In the genomic region with DNA sequence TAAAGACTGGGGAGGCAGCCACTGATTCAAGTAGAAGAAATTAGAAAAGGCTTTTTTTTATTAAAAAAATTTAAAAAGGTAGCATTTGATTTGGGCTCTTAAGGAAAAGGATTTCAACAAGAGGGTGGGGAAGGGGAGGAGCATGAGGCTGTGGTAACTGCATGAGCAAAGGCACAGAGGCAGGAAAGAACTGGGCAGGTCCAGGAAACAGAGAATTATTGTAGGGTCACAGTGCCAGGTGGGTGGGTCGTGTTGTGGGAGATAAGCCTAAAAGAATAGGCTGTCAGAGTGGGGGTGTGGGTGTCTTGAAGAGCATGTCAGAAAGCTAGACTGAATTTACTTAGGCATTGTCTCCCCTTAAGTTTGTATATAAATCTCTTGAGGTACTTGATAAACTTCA, we compare ENCODE assay signal across 10 cellular contexts. TPM values are rescaled to one million over a fixed set of nuclear protein-coding genes. Genes with fewer than 3 reads are reported as not detected.
DNase-seq lines count a peak whose midpoint lies in the region; ATAC-seq and TF ChIP-seq lines count a peak whose summit lies in the region.
"Had no signal": no experiment of that assay in that cellular context is flagged by ENCODE, and none has a peak within 500 bp of the region (broad histone marks: within the 10 kb centered on the region; RNA-seq: fewer than 3 reads in every experiment).

No MANE protein-coding gene starts in this region.

- H3K9me3 ChIP-seq in HCT116 (ENCODE audit: control insufficient read depth in 1 of 2, insufficient read depth in 1 of 2, low read depth in 1 of 2, low read length in 2 of 2) (no peaks in the 10 kb centered on the region), adrenal gland (replicated peaks in 1 of 3) (no peaks in the 10 kb centered on the region), left ventricle myocardium inferior (replicated peaks) (no peaks in the 10 kb centered on the region), prostate gland (no peaks in the 10 kb centered on the region)

- no peaks in the 10 kb centered on the region for H3K27me3 ChIP-seq in HCT116 (ENCODE audit: insufficient read depth, low read length)
- H3K27me3 ChIP-seq in adrenal gland = no peaks in the 10 kb centered on the region
- H3K27me3 ChIP-seq in left ventricle myocardium inferior (ENCODE audit: low read depth) = no peaks in the 10 kb centered on the region
- H3K27me3 ChIP-seq in prostate gland (replicated peaks; ENCODE audit: insufficient read depth) = no peaks in the 10 kb centered on the region

- intact Hi-C loops in HCT116 (cut with micrococcal nuclease) = no loop called here
- intact Hi-C loops in adrenal gland (cut with DNase I) = no loop called here
- intact Hi-C loops in left ventricle myocardium inferior (cut with micrococcal nuclease) = no loop called here
- intact Hi-C loops in prostate gland (cut with DNase I) = no loop called here

- H2AFZ ChIP-seq in HCT116 (ENCODE audit: low read depth, low read length, poor library complexity, severe bottlenecking) = no peak overlapping the region

- H3K36me3 ChIP-seq in HCT116 (ENCODE audit: control insufficient read depth in 1 of 2, insufficient read depth in 2 of 2, low read length in 2 of 2) = no peaks in the 10 kb centered on the region
- H3K36me3 ChIP-seq in adrenal gland (replicated peaks in 1 of 2) = no peaks in the 10 kb centered on the region
- H3K36me3 ChIP-seq in left ventricle myocardium inferior = no peaks in the 10 kb centered on the region
- no peaks in the 10 kb centered on the region for H3K36me3 ChIP-seq in prostate gland

- CTCF ChIA-PET in HCT116 (lab: Charles Lee) = no interaction called here

- WGBS in adrenal gland, 4 donors = 6 to 29% (median 12%) methylated on average over 1 of the region's 1 CpG
- 24% methylated on average over 1 of the region's 1 CpG for WGBS in prostate gland

- H4K20me1 ChIP-seq in HCT116 (ENCODE audit: insufficient read depth) = no peaks in the 10 kb centered on the region

- no peak overlapping the region for H3K9ac ChIP-seq in HCT116 (ENCODE audit: low read length)

- no peaks in the 10 kb centered on the region for H3K79me2 ChIP-seq in HCT116 (ENCODE audit: insufficient read depth, low read length)

- H3K4me1 ChIP-seq in HCT116 (ENCODE audit: control insufficient read depth in 1 of 2, insufficient read depth in 2 of 2, low read length in 2 of 2) (peaks cover 20 to 41% of the 10 kb centered on the region in 2 experiments; a peak in 3 of 4 replicates), adrenal gland (replicated peaks in 1 of 2) (peaks cover 43 to 74% of the 10 kb centered on the region in 2 donors), left ventricle myocardium inferior (peaks cover 56% of the 10 kb centered on the region), prostate gland (replicated peaks) (peaks cover 4% of the 10 kb centered on the region)

- no peaks in the 10 kb centered on the region for H3K9me2 ChIP-seq in HCT116 (ENCODE audit: insufficient read depth)

- TF ChIP-seq RAD21 in HCT116 (IDR thresholded peaks at IDR 0.05; ENCODE audit: low read depth) = no peak

- POLR2A ChIA-PET in HCT116 (lab: Charles Lee) = no interaction called here

- RAD21 ChIA-PET in HCT116 (lab: Charles Lee; ENCODE audit: low non-redundant PET in 1 of 2, low total read pairs in 2 of 2, uncharacterized antibody in 2 of 2, unreplicated experiment in 2 of 2) = no interaction called here

- TF ChIP-seq POLR2A in HCT116 (IDR thresholded peaks at IDR 0.05; ENCODE audit: borderline replicate concordance, extremely low read depth, insufficient read depth, insufficient read length) (no peak), adrenal gland (IDR thresholded peaks at IDR 0.05) (no peak), prostate gland (IDR thresholded peaks at IDR 0.05) (no peak), GM18505 (IDR thresholded peaks at IDR 0.05; ENCODE audit: borderline replicate concordance, extremely low read depth, insufficient read depth, insufficient read length) (no peak)

- no peak overlapping the region for H3K4me3 ChIP-seq in HCT116 (replicated peaks in 1 of 2; ENCODE audit: low read depth in 1 of 2, low read length in 2 of 2)
- no peak overlapping the region for H3K4me3 ChIP-seq in adrenal gland
- H3K4me3 ChIP-seq in left ventricle myocardium inferior = peak overlapping the region; percentile 1
- H3K4me3 ChIP-seq in prostate gland = no peak overlapping the region

- BruUV-seq in HCT116 (replicated peaks; lab: Mats Ljungman, UMichigan) = no TSS peak

- peak overlapping the region; percentile 24 for H3K4me2 ChIP-seq in HCT116 (ENCODE audit: low read length)

- ATAC-seq in HCT116 = no peak
- ATAC-seq in GM18505 (IDR thresholded peaks at IDR 0.05; ENCODE audit: unreplicated experiment) = no peak
- no peak for ATAC-seq in GM21737 (IDR thresholded peaks at IDR 0.05; ENCODE audit: unreplicated experiment)

- TF ChIP-seq CTCF in HCT116 (IDR thresholded peaks at IDR 0.05 in 2 of 3, conservative IDR thresholded peaks at IDR 0.05 in 1 of 3; ENCODE audit: borderline replicate concordance in 1 of 3, insufficient read depth in 1 of 3, low read depth in 2 of 3, low read length in 2 of 3) (no peak), adrenal gland (IDR thresholded peaks at IDR 0.05) (no peak), left ventricle myocardium inferior (IDR thresholded peaks at IDR 0.05; ENCODE audit: borderline replicate concordance) (no peak), prostate gland (IDR thresholded peaks at IDR 0.05) (no peak)

- DNase-seq in HCT116 (ENCODE audit: low read depth, low spot score) = no peak
- peak; percentile 47 to 81 (median 61) for DNase-seq in adrenal gland
- peak; percentile 38 for DNase-seq in left ventricle myocardium inferior
- DNase-seq in prostate gland (ENCODE audit: low spot score) = no peak
- DNase-seq in NCI-H1694 treated with DMSO at 0.1 percent for 48 hours (lab: John Stamatoyannopoulos, UW) = no peak
- no peak for DNase-seq in anterior cingulate cortex (lab: John Stamatoyannopoulos, UW)
- DNase-seq: GF-D8, NCI-H1436 had no signal

- no peak overlapping the region for H3K27ac ChIP-seq in HCT116 (ENCODE audit: low read depth, low read length)
- H3K27ac ChIP-seq in adrenal gland = peak overlapping the region; percentile 70 to 93 (median 75)
- H3K27ac ChIP-seq in left ventricle myocardium inferior (replicated peaks) = peak overlapping the region; percentile 87
- peak overlapping the region; percentile 11 to 19 for H3K27ac ChIP-seq in prostate gland

TF ChIP-seq in HCT116, 20 proteins besides CTCF, POLR2A, EP300 and RAD21:
- no peak for TF ChIP-seq FOSL1 (IDR thresholded peaks at IDR 0.05; ENCODE audit: low read depth)
- TF ChIP-seq, protein P1, sequence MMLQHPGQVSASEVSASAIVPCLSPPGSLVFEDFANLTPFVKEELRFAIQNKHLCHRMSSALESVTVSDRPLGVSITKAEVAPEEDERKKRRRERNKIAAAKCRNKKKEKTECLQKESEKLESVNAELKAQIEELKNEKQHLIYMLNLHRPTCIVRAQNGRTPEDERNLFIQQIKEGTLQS (IDR thresholded peaks at IDR 0.05) = no peak
- TF ChIP-seq, protein P2, sequence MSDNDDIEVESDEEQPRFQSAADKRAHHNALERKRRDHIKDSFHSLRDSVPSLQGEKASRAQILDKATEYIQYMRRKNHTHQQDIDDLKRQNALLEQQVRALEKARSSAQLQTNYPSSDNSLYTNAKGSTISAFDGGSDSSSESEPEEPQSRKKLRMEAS (IDR thresholded peaks at IDR 0.05) = no peak
- TF ChIP-seq EZH2 (IDR thresholded peaks at IDR 0.05) = no peak

RNA-seq across cellular contexts. Expression of a gene that starts 7.8 kb away (rescaled TPM):
- 79.6 TPM for total RNA-seq in HCT116 (2021; ENCODE audit: unreplicated experiment)
- 31.8 and 36.5 TPM in 2 replicates for polyA plus RNA-seq in HCT116 (2012)
- total RNA-seq in adrenal gland = 100 to 1,000 TPM in 3 of 8 donors, 10 to 100 TPM in 5; 44.3 to 134 (median 94.4) TPM
- 10 to 100 TPM; 49.8 to 84.7 (median 61.0) TPM for polyA plus RNA-seq in adrenal gland
- total RNA-seq in left ventricle myocardium inferior = 17.1 TPM
- 10 to 100 TPM; 66.7 to 94.2 TPM for total RNA-seq in prostate gland

Comparison
In these comparisons a context has a peak if more than half of its experiments do, and no peak if none do; other contexts are left out.
1. DNase-seq: peak in adrenal gland (7 of 7) and left ventricle myocardium inferior (single experiment); none in HCT116 (single experiment), prostate gland (single experiment), NCI-H1694 treated with DMSO at 0.1 percent for 48 hours (single experiment) and anterior cingulate cortex (0 of 58).